17 cellular contexts compared by ENCODE assay signal in the genomic region with DNA sequence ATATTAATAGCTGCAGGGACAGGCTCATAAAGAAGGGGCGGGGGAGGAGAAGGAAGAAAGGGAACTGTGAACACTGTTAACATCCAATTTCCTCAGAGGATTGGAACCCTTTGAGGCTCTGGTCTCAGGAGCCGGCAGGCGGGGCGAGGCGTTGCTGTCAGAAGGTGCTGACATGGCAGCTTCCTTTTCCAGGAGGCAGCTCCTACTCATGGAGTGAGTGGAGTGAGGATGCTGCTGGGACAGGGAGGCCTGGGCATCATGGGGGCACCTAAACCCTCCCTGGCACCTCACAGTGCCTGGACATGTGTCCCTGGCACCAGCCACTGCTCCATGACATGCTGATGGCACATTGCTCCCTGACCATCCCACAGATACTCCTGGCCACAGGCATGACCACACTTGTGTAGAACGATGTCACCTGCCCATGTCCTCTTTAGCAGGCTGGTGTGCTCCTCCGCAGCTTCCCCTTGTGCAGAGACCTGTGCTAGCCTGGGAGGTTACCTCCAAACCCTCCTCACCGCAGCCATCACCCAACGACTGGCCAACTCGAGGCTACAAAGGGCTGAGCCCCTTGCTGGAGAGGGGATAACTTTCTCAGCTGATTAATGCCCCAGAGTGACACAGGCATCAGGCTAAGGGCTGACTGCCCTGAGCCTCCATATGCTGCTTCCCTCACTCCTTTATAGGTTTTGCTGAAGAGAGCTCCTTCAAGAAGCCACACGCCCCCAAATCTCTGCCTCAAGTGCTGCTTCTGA.
"Had no signal": no experiment of that assay in that cellular context is flagged by ENCODE, and none has a peak within 500 bp of the region (broad histone marks: within the 10 kb centered on the region; RNA-seq: fewer than 3 reads in every experiment).

No MANE protein-coding gene starts in this region.

- ATAC-seq: effector memory CD8-positive, alpha-beta T cell; gastrocnemius medialis; heart right ventricle; naive thymus-derived CD4-positive, alpha-beta T cell had no signal

- H3K27ac Mint-ChIP-seq: dendritic cell treated with granulocyte-macrophage colony-stimulating factor and Interleukin-4, amounts not matched to agents 40 ng/mL and 50 ng/mL, for 4 days; effector memory CD8-positive, alpha-beta T cell; naive thymus-derived CD4-positive, alpha-beta T cell; nephron progenitor cell had no signal

- H3K4me1 Mint-ChIP-seq: naive thymus-derived CD4-positive, alpha-beta T cell had no signal

- H3K9me3 Mint-ChIP-seq: dendritic cell treated with granulocyte-macrophage colony-stimulating factor and Interleukin-4, amounts not matched to agents 40 ng/mL and 50 ng/mL, for 4 days; effector memory CD8-positive, alpha-beta T cell had no signal

- H3K9me3 ChIP-seq: gastrocnemius medialis, right atrium auricular region had no signal

- H3K27me3 ChIP-seq: gastrocnemius medialis, right atrium auricular region had no signal

- H3K36me3 Mint-ChIP-seq: naive thymus-derived CD4-positive, alpha-beta T cell had no signal

- DNase-seq: effector memory CD8-positive, alpha-beta T cell; gastrocnemius medialis; heart right ventricle; hypothalamus; kidney glomerular epithelial cell; mammary epithelial cell; naive thymus-derived CD4-positive, alpha-beta T cell; nephron progenitor cell; sigmoid colon; stimulated activated CD4-positive, alpha-beta T cell treated with anti-CD3 and anti-CD28 coated beads, Interleukin-12 subunit alpha, Interleukin-12 subunit beta, amount 100 ng/mL, for 4 hours; stimulated activated naive CD4-positive, alpha-beta T cell treated with Interleukin-2 at 50 U/mL for 16 hours; trophoblast cell had no signal

- H3K4me3 Mint-ChIP-seq: dendritic cell treated with granulocyte-macrophage colony-stimulating factor and Interleukin-4, amounts not matched to agents 40 ng/mL and 50 ng/mL, for 4 days; effector memory CD8-positive, alpha-beta T cell; naive thymus-derived CD4-positive, alpha-beta T cell; nephron progenitor cell had no signal

- H3K4me1 ChIP-seq: esophagus muscularis mucosa, gastrocnemius medialis, right atrium auricular region, sigmoid colon had no signal

- H3K4me3 ChIP-seq: esophagus muscularis mucosa, gastrocnemius medialis, heart right ventricle, right atrium auricular region, sigmoid colon, skin epidermis had no signal

- H3K36me3 ChIP-seq: esophagus muscularis mucosa, gastrocnemius medialis, heart right ventricle, right atrium auricular region, sigmoid colon had no signal

- H3K27ac ChIP-seq: epithelial cell of prostate, esophagus muscularis mucosa, gastrocnemius medialis, heart right ventricle, right atrium auricular region, sigmoid colon, skin epidermis had no signal
